ENCODE assay signal across 1 cellular context in genomic region chr3:198027799-198028390, GRCh38.
TF ChIP-seq lines count a peak whose summit lies in the region.

No MANE protein-coding gene starts in this region.

TF ChIP-seq in liver, 16 proteins besides CTCF, POLR2A, EP300 and RAD21 (continued from another document):
- no peak for TF ChIP-seq REST (IDR thresholded peaks at IDR 0.05)
- no peak for TF ChIP-seq TAF1 (conservative IDR thresholded peaks at IDR 0.05)
- no peak for TF ChIP-seq FOXA1 (IDR thresholded peaks at IDR 0.05)
- peak; percentile 91 to 93 for TF ChIP-seq HNF4A (conservative IDR thresholded peaks at IDR 0.05)
- TF ChIP-seq GABPA (IDR thresholded peaks at IDR 0.05 in 1 of 2, conservative IDR thresholded peaks at IDR 0.05 in 1 of 2), result no peak
- TF ChIP-seq HNF4G (IDR thresholded peaks at IDR 0.05), result peak; percentile 80
- TF ChIP-seq YY1 (IDR thresholded peaks at IDR 0.05), result peak; percentile 21
- no peak for TF ChIP-seq ZBTB33 (IDR thresholded peaks at IDR 0.05)
- no peak for TF ChIP-seq MAX (IDR thresholded peaks at IDR 0.05)
- no peak for TF ChIP-seq JUND (IDR thresholded peaks at IDR 0.05)
- TF ChIP-seq FOXA2 (IDR thresholded peaks at IDR 0.05), result no peak
- TF ChIP-seq EGR1 (IDR thresholded peaks at IDR 0.05; ENCODE audit: low read depth in 2 of 2), result no peak
- TF ChIP-seq ATF3 (IDR thresholded peaks at IDR 0.05), result no peak
- peak; percentile 82 to 86 for TF ChIP-seq RXRA (IDR thresholded peaks at IDR 0.05)
